Comparison of ENCODE assay signal across 16 cellular contexts in genomic region chr6:70180904-70181599, GRCh38.
DNase-seq lines count a peak whose midpoint lies in the region; ATAC-seq and TF ChIP-seq lines count a peak whose summit lies in the region.
"Had no signal": no experiment of that assay in that cellular context is flagged by ENCODE, and none has a peak within 500 bp of the region (broad histone marks: within the 10 kb centered on the region; RNA-seq: fewer than 3 reads in every experiment).

No MANE protein-coding gene starts in this region.

- no peaks in the 10 kb centered on the region for H3F3A ChIP-seq in Loucy (ENCODE audit: low read depth)

- intact Hi-C loops in MCF 10A (cut with micrococcal nuclease), result no loop called here

- no peak overlapping the region for H3K4me3 ChIP-seq in Loucy (ENCODE audit: low read length, poor library complexity, severe bottlenecking)
- H3K4me3 ChIP-seq: gastrocnemius medialis, SJCRH30 had no signal

- no peak overlapping the region for H3K9ac ChIP-seq in Loucy (ENCODE audit: low read depth, low read length, poor library complexity, severe bottlenecking)

- DNase-seq in activated CD8-positive, alpha-beta memory T cell treated with anti-CD3 and anti-CD28 coated beads, Interleukin-2, amount 10 ng/mL, durations not matched to agents 7 days and 5 days, result no peak
- no peak for DNase-seq in activated CD8-positive, alpha-beta memory T cell treated with anti-CD3 and anti-CD28 coated beads, Interleukin-2, amount 50 U/mL, for 4 hours
- no peak for DNase-seq in NCI-H748 treated with DMSO at 0.1 percent for 48 hours (lab: John Stamatoyannopoulos, UW)
- DNase-seq in MCF 10A (ENCODE audit: unreplicated experiment), result no peak
- DNase-seq: ACHN; activated CD8-positive, alpha-beta memory T cell treated with anti-CD3 and anti-CD28 coated beads for 24 hours; gastrocnemius medialis; NCI-H2081; occipital lobe; SJCRH30 had no signal

- no peaks in the 10 kb centered on the region for H3K79me2 ChIP-seq in Loucy (ENCODE audit: insufficient read depth, low read length)

- H3K36me3 Mint-ChIP-seq in activated CD8-positive, alpha-beta memory T cell treated with anti-CD3 and anti-CD28 coated beads, Interleukin-2, amount 10 ng/mL, durations not matched to agents 7 days and 5 days, result no peaks in the 10 kb centered on the region
- no peaks in the 10 kb centered on the region for H3K36me3 Mint-ChIP-seq in stimulated activated naive CD8-positive, alpha-beta T cell treated with anti-CD3 and anti-CD28 coated beads, Interleukin-15, Interleukin-2, amounts not matched to agents 100 ng/mL and 50 ng/mL, for 24 hours (ENCODE audit: low read depth)
- H3K36me3 Mint-ChIP-seq in MCF 10A (ENCODE audit: insufficient read depth, unreplicated experiment), result no peaks in the 10 kb centered on the region
- H3K36me3 Mint-ChIP-seq: activated naive CD4-positive, alpha-beta T cell treated with anti-CD3 and anti-CD28 coated beads, Interleukin-2, amount 50 U/mL, for 24 hours; mesothelial cell of epicardium had no signal

- CTCF ChIA-PET in activated CD8-positive, alpha-beta memory T cell treated with anti-CD3 and anti-CD28 coated beads, Interleukin-2, amount 10 ng/mL, durations not matched to agents 7 days and 5 days (lab: Charles Lee), result no interaction called here
- CTCF ChIA-PET in MCF 10A (lab: Yijun Ruan, JAX), result no interaction called here

- TF ChIP-seq CTCF in Loucy (conservative IDR thresholded peaks at IDR 0.05; ENCODE audit: low read length), result no peak
- TF ChIP-seq CTCF in MCF 10A (IDR thresholded peaks at IDR 0.05; ENCODE audit: unreplicated experiment), result no peak

- H3K4me2 ChIP-seq in Loucy (ENCODE audit: low read depth, low read length, poor library complexity, severe bottlenecking), result peak overlapping the region; percentile 1

- no peaks in the 10 kb centered on the region for H3K27me3 ChIP-seq in Loucy (ENCODE audit: insufficient read depth, low read length, poor library complexity, severe bottlenecking)
- H3K27me3 ChIP-seq: gastrocnemius medialis, SJCRH30 had no signal

- no peaks in the 10 kb centered on the region for H3K27me3 Mint-ChIP-seq in activated CD8-positive, alpha-beta memory T cell treated with anti-CD3 and anti-CD28 coated beads, Interleukin-2, amount 10 ng/mL, durations not matched to agents 7 days and 5 days
- no peaks in the 10 kb centered on the region for H3K27me3 Mint-ChIP-seq in stimulated activated naive CD8-positive, alpha-beta T cell treated with anti-CD3 and anti-CD28 coated beads, Interleukin-15, Interleukin-2, amounts not matched to agents 100 ng/mL and 50 ng/mL, for 24 hours
- peaks cover 17% of the 10 kb centered on the region for H3K27me3 Mint-ChIP-seq in MCF 10A (ENCODE audit: insufficient read depth, unreplicated experiment)
- H3K27me3 Mint-ChIP-seq: activated naive CD4-positive, alpha-beta T cell treated with anti-CD3 and anti-CD28 coated beads, Interleukin-2, amount 50 U/mL, for 24 hours had no signal

- no peak overlapping the region for H2AFZ ChIP-seq in Loucy (ENCODE audit: low read length)

- no peak overlapping the region for H3K27ac Mint-ChIP-seq in activated CD8-positive, alpha-beta memory T cell treated with anti-CD3 and anti-CD28 coated beads, Interleukin-2, amount 10 ng/mL, durations not matched to agents 7 days and 5 days
- peak overlapping the region; percentile 37 for H3K27ac Mint-ChIP-seq in stimulated activated naive CD8-positive, alpha-beta T cell treated with anti-CD3 and anti-CD28 coated beads, Interleukin-15, Interleukin-2, amounts not matched to agents 100 ng/mL and 50 ng/mL, for 24 hours
- H3K27ac Mint-ChIP-seq in MCF 10A (ENCODE audit: low read depth, unreplicated experiment), result no peak overlapping the region
- H3K27ac Mint-ChIP-seq: activated naive CD4-positive, alpha-beta T cell treated with anti-CD3 and anti-CD28 coated beads, Interleukin-2, amount 50 U/mL, for 24 hours; mesothelial cell of epicardium had no signal

- peak; percentile 57 for ATAC-seq in activated CD8-positive, alpha-beta memory T cell treated with anti-CD3 and anti-CD28 coated beads, Interleukin-2, amount 10 ng/mL, durations not matched to agents 7 days and 5 days
- ATAC-seq in HG02798 (IDR thresholded peaks at IDR 0.05; ENCODE audit: poor library complexity, unreplicated experiment) (peak; percentile 39), HG02759 (IDR thresholded peaks at IDR 0.05; ENCODE audit: unreplicated experiment) (no peak)
- ATAC-seq: gastrocnemius medialis had no signal

- H3K9me3 Mint-ChIP-seq in activated CD8-positive, alpha-beta memory T cell treated with anti-CD3 and anti-CD28 coated beads, Interleukin-2, amount 10 ng/mL, durations not matched to agents 7 days and 5 days (ENCODE audit: low read depth), result no peaks in the 10 kb centered on the region
- H3K9me3 Mint-ChIP-seq in stimulated activated naive CD8-positive, alpha-beta T cell treated with anti-CD3 and anti-CD28 coated beads, Interleukin-15, Interleukin-2, amounts not matched to agents 100 ng/mL and 50 ng/mL, for 24 hours, result no peaks in the 10 kb centered on the region
- no peaks in the 10 kb centered on the region for H3K9me3 Mint-ChIP-seq in MCF 10A (ENCODE audit: unreplicated experiment)
- H3K9me3 Mint-ChIP-seq: activated naive CD4-positive, alpha-beta T cell treated with anti-CD3 and anti-CD28 coated beads, Interleukin-2, amount 50 U/mL, for 24 hours had no signal

- no peaks in the 10 kb centered on the region for H3K36me3 ChIP-seq in Loucy (ENCODE audit: insufficient read depth, low read length)
- H3K36me3 ChIP-seq: gastrocnemius medialis, SJCRH30 had no signal

- H3K4me3 Mint-ChIP-seq in activated CD8-positive, alpha-beta memory T cell treated with anti-CD3 and anti-CD28 coated beads, Interleukin-2, amount 10 ng/mL, durations not matched to agents 7 days and 5 days, result no peak overlapping the region
- no peak overlapping the region for H3K4me3 Mint-ChIP-seq in stimulated activated naive CD8-positive, alpha-beta T cell treated with anti-CD3 and anti-CD28 coated beads, Interleukin-15, Interleukin-2, amounts not matched to agents 100 ng/mL and 50 ng/mL, for 24 hours
- no peak overlapping the region for H3K4me3 Mint-ChIP-seq in MCF 10A (ENCODE audit: unreplicated experiment)
- H3K4me3 Mint-ChIP-seq: activated naive CD4-positive, alpha-beta T cell treated with anti-CD3 and anti-CD28 coated beads, Interleukin-2, amount 50 U/mL, for 24 hours; mesothelial cell of epicardium had no signal

- H3K4me1 Mint-ChIP-seq in activated CD8-positive, alpha-beta memory T cell treated with anti-CD3 and anti-CD28 coated beads, Interleukin-2, amount 10 ng/mL, durations not matched to agents 7 days and 5 days, result peaks cover 5% of the 10 kb centered on the region
- H3K4me1 Mint-ChIP-seq in stimulated activated naive CD8-positive, alpha-beta T cell treated with anti-CD3 and anti-CD28 coated beads, Interleukin-15, Interleukin-2, amounts not matched to agents 100 ng/mL and 50 ng/mL, for 24 hours (ENCODE audit: low read depth), result no peaks in the 10 kb centered on the region
- no peaks in the 10 kb centered on the region for H3K4me1 Mint-ChIP-seq in MCF 10A (ENCODE audit: insufficient read depth, unreplicated experiment)
- H3K4me1 Mint-ChIP-seq: activated naive CD4-positive, alpha-beta T cell treated with anti-CD3 and anti-CD28 coated beads, Interleukin-2, amount 50 U/mL, for 24 hours; mesothelial cell of epicardium had no signal

- no TSS peak for BruUV-seq in MCF 10A (replicated peaks; lab: Mats Ljungman, UMichigan)

- no peaks in the 10 kb centered on the region for H4K20me1 ChIP-seq in Loucy (ENCODE audit: insufficient read depth, low read length, poor library complexity, severe bottlenecking)

- H3K9me2 ChIP-seq in Loucy (replicated peaks; ENCODE audit: low read depth, low read length), result no peaks in the 10 kb centered on the region

- no peaks in the 10 kb centered on the region for H3K9me3 ChIP-seq in Loucy (ENCODE audit: insufficient read depth, low read depth, low read length)
- H3K9me3 ChIP-seq: gastrocnemius medialis had no signal

- peaks cover 11% of the 10 kb centered on the region for H3K4me1 ChIP-seq in Loucy (ENCODE audit: insufficient read depth, low read length, poor library complexity, severe bottlenecking)
- H3K4me1 ChIP-seq: gastrocnemius medialis, SJCRH30 had no signal

- POLR2A ChIA-PET in MCF 10A (lab: Yijun Ruan, JAX), result no interaction called here
